23 cellular contexts compared by ENCODE assay signal in the genomic region with DNA sequence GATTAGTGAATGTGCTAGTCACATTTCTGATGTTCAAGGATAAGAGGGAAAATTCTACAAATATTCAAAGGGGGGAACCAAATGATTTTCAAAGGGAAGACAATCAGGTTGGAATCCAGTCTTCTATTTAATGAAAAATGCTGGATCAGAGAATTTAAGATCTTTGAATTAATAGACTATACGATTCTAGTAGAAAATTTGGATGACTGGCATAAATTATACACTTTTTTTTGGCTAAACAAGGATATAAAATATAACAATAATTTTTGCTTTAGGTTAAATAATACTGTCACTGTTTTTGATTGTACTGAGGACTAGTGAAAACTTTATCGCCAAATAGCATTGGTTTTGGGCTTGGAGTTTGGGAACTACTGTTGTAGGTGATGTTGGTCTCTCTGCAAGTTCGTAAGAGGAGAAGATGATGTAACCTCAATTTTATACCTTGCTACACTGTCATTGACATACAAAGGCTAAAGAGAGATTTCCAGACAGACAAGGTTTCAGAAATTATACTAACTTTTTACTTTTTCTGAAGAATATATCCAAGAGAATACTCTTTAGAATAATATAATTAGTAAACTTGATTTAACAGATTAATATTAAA. TPM values are rescaled to one million over a fixed set of nuclear protein-coding genes. Genes with fewer than 3 reads are reported as not detected.
DNase-seq lines count a peak whose midpoint lies in the region; ATAC-seq, FAIRE-seq and TF ChIP-seq lines count a peak whose summit lies in the region.
"Had no signal": no experiment of that assay in that cellular context is flagged by ENCODE, and none has a peak within 500 bp of the region (broad histone marks: within the 10 kb centered on the region; RNA-seq: fewer than 3 reads in every experiment).

No MANE protein-coding gene starts in this region.

- peaks cover 0 to 4% (median 0%) of the 10 kb centered on the region in 3 donors for H3K27me3 Mint-ChIP-seq in immature natural killer cell (ENCODE audit: low read depth in 3 of 3)
- H3K27me3 Mint-ChIP-seq: CD4-positive, CD25-positive, alpha-beta regulatory T cell; IgD-negative memory B cell had no signal

- no peaks in the 10 kb centered on the region for H3K4me1 ChIP-seq in HepG2 (ENCODE audit: insufficient read depth, low read length)
- no peaks in the 10 kb centered on the region for H3K4me1 ChIP-seq in right lobe of liver
- peaks cover 11% of the 10 kb centered on the region for H3K4me1 ChIP-seq in mucosa of descending colon (ENCODE audit: low read depth)
- H3K4me1 ChIP-seq: BE2C had no signal

- in situ Hi-C loops in HepG2 (cut with HindIII; ENCODE audit: extremely low pct_ligation_motif_present, low pct_unique_long_range_greater_than_20kb) = no loop called here

- TF ChIP-seq RAD21 in HepG2 (CRISPR knock-in tag; IDR thresholded peaks at IDR 0.05) = no peak

- H3K27me3 ChIP-seq in HepG2 (ENCODE audit: control insufficient read depth in 1 of 2, insufficient read depth in 2 of 2, low read length in 2 of 2) (no peaks in the 10 kb centered on the region; a peak in 1 of 5 replicates), right lobe of liver (no peaks in the 10 kb centered on the region)
- H3K27me3 ChIP-seq: BE2C had no signal

- peak overlapping the region in 4 of 6 donors; percentile 17 to 44 (median 22) for H3K27ac Mint-ChIP-seq in immature natural killer cell
- H3K27ac Mint-ChIP-seq: HFFc6, IgD-negative memory B cell had no signal

- ATAC-seq in HepG2 = no peak
- ATAC-seq in right lobe of liver = no peak
- no peak for ATAC-seq in GM21723 (IDR thresholded peaks at IDR 0.05; ENCODE audit: unreplicated experiment)
- no peak for ATAC-seq in mucosa of descending colon
- ATAC-seq: GM12878, HCT116 had no signal

- H3K27ac ChIP-seq in HepG2 (ENCODE audit: extremely low read length, insufficient read depth, low read length) (no peak overlapping the region), right lobe of liver (no peak overlapping the region)
- H3K27ac ChIP-seq: HL-60 had no signal

- H3K9ac ChIP-seq in HepG2 (ENCODE audit: insufficient read depth, low read depth, low read length) = no peak overlapping the region

- H3K36me3 ChIP-seq in HepG2 (replicated peaks in 1 of 2; ENCODE audit: control insufficient read depth in 1 of 2, insufficient read depth in 2 of 2, low read length in 2 of 2) (no peaks in the 10 kb centered on the region), right lobe of liver (no peaks in the 10 kb centered on the region), mucosa of descending colon (ENCODE audit: low read depth) (no peaks in the 10 kb centered on the region)
- H3K36me3 ChIP-seq: BE2C had no signal

- BruUV-seq in HepG2 (replicated peaks; lab: Mats Ljungman, UMichigan) = no TSS peak

- H3K9me3 Mint-ChIP-seq in immature natural killer cell = peaks cover 0 to 2% (median 0%) of the 10 kb centered on the region in 6 donors

- H3K9me3 ChIP-seq in HepG2 (ENCODE audit: low read length) (peaks cover 31% of the 10 kb centered on the region), right lobe of liver (no peaks in the 10 kb centered on the region), mucosa of descending colon (no peaks in the 10 kb centered on the region)
- H3K9me3 ChIP-seq: BE2C had no signal

- DNase-seq in HepG2 (ENCODE audit: low spot score) (no peak), right lobe of liver (no peak), immature natural killer cell (no peak), GM19238 (ENCODE audit: insufficient read length, low spot score) (no peak), mucosa of descending colon (no peak)
- DNase-seq: 8988T; C1 segment of cervical spinal cord; CD8-positive, alpha-beta memory T cell; COR-L47; DMS 273 treated with DMSO at 0.1 percent for 48 hours; DND-41; EL; GOT3; H7; HFFc6 had no signal

- H3K4me2 ChIP-seq in HepG2 (ENCODE audit: low read depth, low read length) = no peak overlapping the region

- 75% methylated on average over 3 of the region's 3 CpGs for WGBS in HepG2 (ENCODE audit: low lambda C conversion rate)
- WGBS in right lobe of liver (ENCODE audit: insufficient coverage, low coverage, low lambda C conversion rate, missing lambda C conversion rate) = 92% methylated on average over 3 of the region's 3 CpGs

- TF ChIP-seq POLR2A in HepG2 (IDR thresholded peaks at IDR 0.05; ENCODE audit: insufficient read depth in 1 of 2, low read depth in 2 of 2, low read length in 2 of 2) = no peak
- TF ChIP-seq POLR2A in right lobe of liver (IDR thresholded peaks at IDR 0.05) = no peak

- peaks cover 71 to 98% of the 10 kb centered on the region in 2 donors for H3K4me1 Mint-ChIP-seq in immature natural killer cell

- no peak for TF ChIP-seq EP300 in HepG2 (IDR thresholded peaks at IDR 0.05; ENCODE audit: low read depth in 2 of 2, low read length in 2 of 2)
- no peak for TF ChIP-seq EP300 in HepG2 (CRISPR knock-in tag; IDR thresholded peaks at IDR 0.05; ENCODE audit: borderline replicate concordance)

- H2AFZ ChIP-seq in HepG2 (ENCODE audit: low read length) = no peak overlapping the region

- H4K20me1 ChIP-seq in HepG2 (ENCODE audit: insufficient read depth, low read length) = no peaks in the 10 kb centered on the region

- CTCF ChIA-PET in HepG2 (lab: Yijun Ruan, JAX; ENCODE audit: low intra/inter-chr PET ratio, low total read pairs) = interaction anchor here (1.3 to 1.9 kb wide), 2 partner anchors 121 to 133 kb away, joined by 3 to 4 read pairs; no protein-coding TSS in a partner anchor

- POLR2A ChIA-PET in HepG2 (lab: Yijun Ruan, JAX) = no interaction called here

- no peaks in the 10 kb centered on the region for H3K79me2 ChIP-seq in HepG2 (ENCODE audit: insufficient read depth, low read length)

- FAIRE-seq in HepG2 (lab: Jason Lieb, UNC) (no peak), TTC549 (lab: Jason Lieb, UNC) (peak; percentile 23)
- FAIRE-seq: GM12878 had no signal

- intact Hi-C loops in HepG2 (cut with micrococcal nuclease; ENCODE audit: unreplicated experiment) (no loop called here), right lobe of liver (cut with DNase I) (no loop called here), mucosa of descending colon (cut with DNase I, micrococcal nuclease) (no loop called here)

- H3K4me3 Mint-ChIP-seq in immature natural killer cell = no peak overlapping the region
- H3K4me3 Mint-ChIP-seq: CD8-positive, alpha-beta memory T cell; HFFc6 had no signal

- no peak overlapping the region for H3K4me3 ChIP-seq in HepG2 (replicated peaks in 1 of 3; ENCODE audit: insufficient read depth in 1 of 3, low read depth in 2 of 3, low read length in 3 of 3)
- no peak overlapping the region for H3K4me3 ChIP-seq in right lobe of liver
- no peak overlapping the region for H3K4me3 ChIP-seq in mucosa of descending colon
- H3K4me3 ChIP-seq: GM12878 had no signal

- peaks cover 0 to 3% (median 0%) of the 10 kb centered on the region in 3 donors for H3K36me3 Mint-ChIP-seq in immature natural killer cell

- TF ChIP-seq CTCF in HepG2 (CRISPR knock-in tag; IDR thresholded peaks at IDR 0.05) (no peak), right lobe of liver (IDR thresholded peaks at IDR 0.05) (no peak), mucosa of descending colon (IDR thresholded peaks at IDR 0.05) (no peak)

TF ChIP-seq in HepG2, 621 proteins besides CTCF, POLR2A, EP300 and RAD21:
- TF ChIP-seq KLF11 (CRISPR knock-in tag; IDR thresholded peaks at IDR 0.05) = no peak
- peak; percentile 97; the same call in 1 of the 2 replicates for TF ChIP-seq ZFP1 (CRISPR knock-in tag; IDR thresholded peaks at IDR 0.05)
- peak; percentile 55; the same call in 1 of the 2 replicates for TF ChIP-seq NFE2L2 (IDR thresholded peaks at IDR 0.05; ENCODE audit: low read length)
- TF ChIP-seq ZNF430 (CRISPR knock-in tag; IDR thresholded peaks at IDR 0.05) = no peak
- no peak for TF ChIP-seq ZNF296 (CRISPR knock-in tag; conservative IDR thresholded peaks at IDR 0.05)
- 0 out of 4 replicates have a peak, but pooled peaks of 1 of the 2 experiments have one; percentile 22 for TF ChIP-seq MAFK (conservative IDR thresholded peaks at IDR 0.05 in 1 of 2, IDR thresholded peaks at IDR 0.05 in 1 of 2; ENCODE audit: low read length in 2 of 2)
- no peak for TF ChIP-seq CEBPG (CRISPR knock-in tag; IDR thresholded peaks at IDR 0.05)
TF ChIP-seq in HepG2: peak in this region for 3.

RNA-seq across cellular contexts. Expression of a gene that starts 51.3 kb away (rescaled TPM):
- total RNA-seq in HepG2 (2016; rRNA removed; fragmentation: Illumina TruSeq; extraction: Trizol) (10.0 and 10.5 TPM in 2 replicates), right lobe of liver (10 to 100 TPM; 13.5 to 18.9 (median 16.4) TPM), mucosa of descending colon (10 to 100 TPM; 34.8 to 55.6 (median 43.6) TPM)
- total RNA-seq in HepG2 (2016; cell fraction: cytosol; rRNA removed; fragmentation: Illumina TruSeq; extraction: Trizol; ENCODE audit: low read depth) = 10.8 and 14.2 TPM in 2 replicates
- 9.4 and 9.8 TPM in 2 replicates for total RNA-seq in HepG2 (2016; cell fraction: insoluble cytoplasmic fraction; rRNA removed; fragmentation: Illumina TruSeq; extraction: Trizol)
- total RNA-seq in HepG2 (2016; cell fraction: membrane; rRNA removed; fragmentation: Illumina TruSeq; extraction: Trizol) = 7.0 and 7.2 TPM in 2 replicates
- 11.9 and 13.8 TPM in 2 replicates for total RNA-seq in HepG2 (2016; cell fraction: nucleus; rRNA removed; fragmentation: Illumina TruSeq; extraction: Trizol)
- polyA plus RNA-seq in HepG2 (2011; rRNA removed) (10.4 and 12.0 TPM in 2 replicates), immature natural killer cell (10 to 100 TPM; 21.2 to 35.0 (median 25.6) TPM)
- polyA plus RNA-seq in HepG2 (2011; cell fraction: cytosol; rRNA removed) = 5.9 and 9.5 TPM in 2 replicates
- polyA plus RNA-seq in HepG2 (2011; cell fraction: nucleus; rRNA removed) = 8.0 and 8.5 TPM in 2 replicates
- polyA plus RNA-seq in HepG2 (2012) = 5.8 and 6.9 TPM in 2 replicates
- 0.35 and 0.40 TPM in 2 replicates for polyA plus RNA-seq in HepG2 (2016; cell fraction: cytosol; fragmentation: Illumina TruSeq; extraction: Trizol; ENCODE audit: low read depth)
- 8.7 and 9.6 TPM in 2 replicates for polyA plus RNA-seq in HepG2 (2016; cell fraction: insoluble cytoplasmic fraction; fragmentation: Illumina TruSeq; extraction: Trizol; ENCODE audit: low read depth)
- 1.9 and 2.5 TPM in 2 replicates for polyA plus RNA-seq in HepG2 (2016; cell fraction: membrane; fragmentation: Illumina TruSeq; extraction: Trizol; ENCODE audit: low read depth)
- 8.1 and 10.3 TPM in 2 replicates for polyA plus RNA-seq in HepG2 (2016; cell fraction: nucleus; fragmentation: Illumina TruSeq; extraction: Trizol; ENCODE audit: insufficient read depth, low read depth)
- polyA minus RNA-seq in HepG2 (2011; rRNA and poly(A)+ RNA removed; ENCODE audit: low replicate concordance) = 18.1 and 20.0 TPM in 2 replicates
- polyA minus RNA-seq in HepG2 (2011; cell fraction: cytosol; rRNA and poly(A)+ RNA removed) = 7.8 and 12.5 TPM in 2 replicates
- polyA minus RNA-seq in HepG2 (2011; cell fraction: nucleus; rRNA and poly(A)+ RNA removed) = 43.6 and 54.5 TPM in 2 replicates
